ENCODE assay signal across 19 cellular contexts in genomic region chr22:29985912-29986311, GRCh38.
A peak's percentile ranks its signal among the peaks of the same experiment; 100 is the strongest.
DNase-seq lines count a peak whose midpoint lies in the region; ATAC-seq, FAIRE-seq and TF ChIP-seq lines count a peak whose summit lies in the region.
"Had no signal": no experiment of that assay in that cellular context is flagged by ENCODE, and none has a peak within 500 bp of the region (broad histone marks: within the 10 kb centered on the region; RNA-seq: fewer than 3 reads in every experiment).

No MANE protein-coding gene starts in this region.

- FAIRE-seq in H54 (lab: Jason Lieb, UNC): no peak
- FAIRE-seq: A204.1, GM12878, GM18507, H1, HepG2, HTR-8/SVneo had no signal

- DNase-seq in NCI-H82 treated with DMSO at 0.1 percent for 48 hours (lab: John Stamatoyannopoulos, UW; ENCODE audit: unreplicated experiment) (peak; percentile 47), mesothelial cell of epicardium (ENCODE audit: low spot score in 2 of 2, unreplicated experiment in 2 of 2) (no peak), NCI-H2227 treated with DMSO at 0.1 percent for 48 hours (lab: John Stamatoyannopoulos, UW) (no peak), H54 (ENCODE audit: insufficient read length, low spot score) (no peak), left ventricle myocardium superior (no peak)
- no peak for DNase-seq in activated T-helper 1 cell treated with anti-CD3 and anti-CD28 coated beads, Interleukin-12 subunit alpha, Interleukin-12 subunit beta, Interleukin-2, Interleukin-4 antibody, amounts not matched to agents 30 ng/mL and 10 ng/mL and 1 ng/mL, durations not matched to agents 14 hours and 24 hours and 36 hours (ENCODE audit: low spot score)
- DNase-seq: C1 segment of cervical spinal cord; Calu3; CD4-positive, alpha-beta T cell; DMS79; HCEC 1CT had no signal

- intact Hi-C loops in activated T-helper 1 cell treated with anti-CD3 and anti-CD28 coated beads, Interleukin-12 subunit alpha, Interleukin-12 subunit beta, Interleukin-2, Interleukin-4 antibody, amounts not matched to agents 30 ng/mL and 10 ng/mL and 1 ng/mL, durations not matched to agents 14 hours and 24 hours and 36 hours (cut with micrococcal nuclease): no loop called here
- intact Hi-C loops in left ventricle myocardium superior (cut with micrococcal nuclease): no loop called here

- H3K36me3 Mint-ChIP-seq in brain: peaks cover 41% of the 10 kb centered on the region
- H3K36me3 Mint-ChIP-seq in mesothelial cell of epicardium: peaks cover 23% of the 10 kb centered on the region
- peaks cover 5% of the 10 kb centered on the region for H3K36me3 Mint-ChIP-seq in activated T-helper 1 cell treated with anti-CD3 and anti-CD28 coated beads, Interleukin-12 subunit alpha, Interleukin-12 subunit beta, Interleukin-2, Interleukin-4 antibody, amounts not matched to agents 30 ng/mL and 10 ng/mL and 1 ng/mL, durations not matched to agents 14 hours and 24 hours and 36 hours (ENCODE audit: low read depth)

- H3K27ac Mint-ChIP-seq in brain (peak overlapping the region in 4 of 5 experiments; percentile 5 to 89 (median 68)), mesothelial cell of epicardium (peak overlapping the region; percentile 81)
- no peak overlapping the region for H3K27ac Mint-ChIP-seq in activated T-helper 1 cell treated with anti-CD3 and anti-CD28 coated beads, Interleukin-12 subunit alpha, Interleukin-12 subunit beta, Interleukin-2, Interleukin-4 antibody, amounts not matched to agents 30 ng/mL and 10 ng/mL and 1 ng/mL, durations not matched to agents 14 hours and 24 hours and 36 hours
- H3K27ac Mint-ChIP-seq: B cell; CD4-positive, alpha-beta T cell had no signal

- H3K4me1 Mint-ChIP-seq in brain (peaks cover 32% of the 10 kb centered on the region), mesothelial cell of epicardium (peaks cover 22% of the 10 kb centered on the region)
- H3K4me1 Mint-ChIP-seq in activated T-helper 1 cell treated with anti-CD3 and anti-CD28 coated beads, Interleukin-12 subunit alpha, Interleukin-12 subunit beta, Interleukin-2, Interleukin-4 antibody, amounts not matched to agents 30 ng/mL and 10 ng/mL and 1 ng/mL, durations not matched to agents 14 hours and 24 hours and 36 hours (ENCODE audit: low read depth): peaks cover 5% of the 10 kb centered on the region
- H3K4me1 Mint-ChIP-seq: B cell had no signal

- no peak for TF ChIP-seq POLR2A in H54 (IDR thresholded peaks at IDR 0.05; ENCODE audit: low read depth, low read length)

- H3K27me3 Mint-ChIP-seq in brain (no peaks in the 10 kb centered on the region), mesothelial cell of epicardium (ENCODE audit: low read depth) (no peaks in the 10 kb centered on the region)
- no peaks in the 10 kb centered on the region for H3K27me3 Mint-ChIP-seq in activated T-helper 1 cell treated with anti-CD3 and anti-CD28 coated beads, Interleukin-12 subunit alpha, Interleukin-12 subunit beta, Interleukin-2, Interleukin-4 antibody, amounts not matched to agents 30 ng/mL and 10 ng/mL and 1 ng/mL, durations not matched to agents 14 hours and 24 hours and 36 hours (ENCODE audit: insufficient read depth)
- H3K27me3 Mint-ChIP-seq: B cell; CD4-positive, alpha-beta T cell had no signal

- H3K9me3 Mint-ChIP-seq in brain (no peaks in the 10 kb centered on the region), mesothelial cell of epicardium (no peaks in the 10 kb centered on the region)
- no peaks in the 10 kb centered on the region for H3K9me3 Mint-ChIP-seq in activated T-helper 1 cell treated with anti-CD3 and anti-CD28 coated beads, Interleukin-12 subunit alpha, Interleukin-12 subunit beta, Interleukin-2, Interleukin-4 antibody, amounts not matched to agents 30 ng/mL and 10 ng/mL and 1 ng/mL, durations not matched to agents 14 hours and 24 hours and 36 hours
- H3K9me3 Mint-ChIP-seq: CD4-positive, alpha-beta T cell had no signal

- TF ChIP-seq CTCF in brain (conservative IDR thresholded peaks at IDR 0.05) (no peak), mesothelial cell of epicardium (IDR thresholded peaks at IDR 0.05; ENCODE audit: unreplicated experiment) (no peak)

- H3K4me3 Mint-ChIP-seq in brain (peak overlapping the region in 1 of 5 experiments; percentile 12), mesothelial cell of epicardium (no peak overlapping the region)
- H3K4me3 Mint-ChIP-seq in activated T-helper 1 cell treated with anti-CD3 and anti-CD28 coated beads, Interleukin-12 subunit alpha, Interleukin-12 subunit beta, Interleukin-2, Interleukin-4 antibody, amounts not matched to agents 30 ng/mL and 10 ng/mL and 1 ng/mL, durations not matched to agents 14 hours and 24 hours and 36 hours: no peak overlapping the region
- H3K4me3 Mint-ChIP-seq: B cell; CD4-positive, alpha-beta T cell had no signal

- ATAC-seq in left ventricle myocardium superior: no peak
- ATAC-seq: GM12878, HepG2 had no signal
